Comparison of ENCODE assay signal across 8 cellular contexts in the genomic region with DNA sequence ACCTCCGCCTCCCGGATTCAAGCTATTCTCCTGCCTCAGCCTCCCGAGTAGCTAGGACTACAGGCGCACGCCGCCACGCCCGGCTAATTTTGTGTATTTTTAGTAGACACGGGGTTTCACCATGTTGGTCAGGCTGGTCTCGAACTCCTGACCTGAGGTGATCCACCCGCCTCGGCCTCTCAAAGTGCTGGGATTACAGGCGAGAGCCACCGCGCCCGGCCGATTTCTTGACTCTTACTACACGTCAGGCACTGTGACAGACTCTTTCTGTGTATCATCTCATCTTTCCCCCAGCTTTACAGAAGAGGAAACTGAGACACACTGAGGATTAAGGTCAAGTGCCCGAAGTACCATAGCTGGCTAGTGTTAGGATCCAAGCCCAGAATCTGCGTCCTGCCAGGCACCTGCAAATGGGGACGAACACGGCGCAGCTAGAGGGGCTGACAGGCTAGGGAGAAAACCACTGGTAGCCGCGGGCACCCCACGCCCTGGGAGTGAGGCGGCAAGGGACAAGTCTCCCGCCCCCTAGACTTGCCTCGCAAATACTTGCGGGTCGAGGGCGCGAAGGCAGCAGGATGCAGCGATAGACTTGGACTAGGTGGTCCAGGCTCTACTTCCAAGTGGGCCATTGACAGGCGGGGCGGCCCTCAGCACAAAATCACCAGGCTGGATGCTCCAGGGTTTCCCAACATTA. TPM values are rescaled to one million over a fixed set of nuclear protein-coding genes. Genes with fewer than 3 reads are reported as not detected.
DNase-seq lines count a peak whose midpoint lies in the region; ATAC-seq and TF ChIP-seq lines count a peak whose summit lies in the region.

No MANE protein-coding gene starts in this region.

- no peak for DNase-seq in GM12864 (ENCODE audit: low read depth)
- DNase-seq in SK-N-MC (ENCODE audit: low read depth, low spot score): no peak
- DNase-seq in esophagus squamous epithelium (lab: John Stamatoyannopoulos, UW): no peak
- DNase-seq in psoas muscle: peak; percentile 25 to 61
- no peak for DNase-seq in SW480 (ENCODE audit: low spot score)
- DNase-seq in GM20000 (ENCODE audit: low spot score): no peak
- no peak for DNase-seq in SKM-1 treated with dmso at 0.1 percent for 144 hours (lab: John Stamatoyannopoulos, UW; ENCODE audit: unreplicated experiment)

- no peak overlapping the region for H3K27ac ChIP-seq in SK-N-MC
- peak overlapping the region; percentile 88 to 97 (median 94) for H3K27ac ChIP-seq in esophagus squamous epithelium
- H3K27ac ChIP-seq in psoas muscle: peak overlapping the region; percentile 56

- H3K27me3 ChIP-seq in esophagus squamous epithelium (no peaks in the 10 kb centered on the region), psoas muscle (ENCODE audit: insufficient read depth in 3 of 3, low read length in 2 of 3) (peaks cover 0 to 19% (median 2%) of the 10 kb centered on the region in 3 donors)

- H3K36me3 ChIP-seq in SK-N-MC (ENCODE audit: insufficient read depth, low read length) (peaks cover 15% of the 10 kb centered on the region; the same call in 1 of the 2 replicates), esophagus squamous epithelium (peaks cover 3 to 27% (median 10%) of the 10 kb centered on the region in 3 donors), psoas muscle (ENCODE audit: insufficient read depth in 1 of 2, low read depth in 1 of 2) (peaks cover 0 to 31% of the 10 kb centered on the region in 2 donors)

- no peak for TF ChIP-seq CTCF in GM12864 (IDR thresholded peaks at IDR 0.05; ENCODE audit: low read depth, low read length, missing control alignments)
- no peak for TF ChIP-seq CTCF in esophagus squamous epithelium (IDR thresholded peaks at IDR 0.05)
- no peak for TF ChIP-seq CTCF in psoas muscle (IDR thresholded peaks at IDR 0.05)
- no peak for TF ChIP-seq CTCF in GM20000 (IDR thresholded peaks at IDR 0.05; ENCODE audit: extremely low read depth, missing control alignments)

- H3K9me3 ChIP-seq in SK-N-MC (ENCODE audit: low read depth, low read length) (no peaks in the 10 kb centered on the region), esophagus squamous epithelium (no peaks in the 10 kb centered on the region), psoas muscle (no peaks in the 10 kb centered on the region)

- ATAC-seq in psoas muscle: no peak
- ATAC-seq in HG03439 (IDR thresholded peaks at IDR 0.05; ENCODE audit: unreplicated experiment): no peak

- H3K4me3 ChIP-seq in GM12864 (ENCODE audit: low read depth, low read length): peak overlapping the region; percentile 67
- peak overlapping the region; percentile 61; the same call in 1 of the 2 replicates for H3K4me3 ChIP-seq in SK-N-MC
- peak overlapping the region; percentile 56 to 91 (median 86) for H3K4me3 ChIP-seq in esophagus squamous epithelium
- H3K4me3 ChIP-seq in psoas muscle: peak overlapping the region; percentile 80

- 45 to 55% methylated on average over 16 to 33 of the region's 36 CpGs for WGBS in esophagus squamous epithelium, 2 donors
- 51 to 56% (median 55%) methylated on average over 36 of the region's 36 CpGs for WGBS in psoas muscle, 3 donors

- no peak overlapping the region for H3K9ac ChIP-seq in SK-N-MC (ENCODE audit: insufficient read length)

- peaks cover 47 to 92% (median 56%) of the 10 kb centered on the region in 3 donors for H3K4me1 ChIP-seq in esophagus squamous epithelium
- peaks cover 40% of the 10 kb centered on the region for H3K4me1 ChIP-seq in psoas muscle

- intact Hi-C loops in esophagus squamous epithelium (cut with DNase I): loop anchor here (5.0 kb wide), 1 partner anchor 267 kb away; the partner anchor contains the start of gene PRICKLE4
- intact Hi-C loops in psoas muscle (cut with DNase I): loop anchor here in 1 of 2 donors (5.0 kb wide), 1 partner anchor 202 kb away; no protein-coding TSS in a partner anchor

- TF ChIP-seq POLR2A in esophagus squamous epithelium (IDR thresholded peaks at IDR 0.05): no peak

RNA-seq across cellular contexts. Expression of gene TAF8, which starts 1.1 kb away (rescaled TPM):
- total RNA-seq in esophagus squamous epithelium: 10 to 100 TPM in 3 of 4 donors, 1 to 10 TPM in 1; 6.0 to 33.2 (median 10.8) TPM
- total RNA-seq in psoas muscle: 10 to 100 TPM; 16.6 to 23.9 (median 19.9) TPM
- 10 to 100 TPM; 11.2 to 17.9 (median 12.6) TPM for polyA plus RNA-seq in psoas muscle

Comparison
In these comparisons a context has a peak if more than half of its experiments do, and no peak if none do; other contexts are left out.
1. DNase-seq: peak in psoas muscle (2 of 2); none in GM12864 (single experiment), SK-N-MC (single experiment), esophagus squamous epithelium (single experiment), SW480 (single experiment), GM20000 (single experiment) and SKM-1 treated with dmso at 0.1 percent for 144 hours (single experiment).
2. Peak in every context shown above with its lines, with median percentiles within 50 percentile points of each other: H3K4me3 ChIP-seq.